ENCODE assay signal across 1 cellular context in genomic region chrX:74195605-74196004, GRCh38.
TF ChIP-seq lines count a peak whose summit lies in the region.

No MANE protein-coding gene starts in this region.

TF ChIP-seq in A549, 52 proteins besides CTCF, POLR2A, EP300 and RAD21 (continued from another document):
- TF ChIP-seq, protein P1, sequence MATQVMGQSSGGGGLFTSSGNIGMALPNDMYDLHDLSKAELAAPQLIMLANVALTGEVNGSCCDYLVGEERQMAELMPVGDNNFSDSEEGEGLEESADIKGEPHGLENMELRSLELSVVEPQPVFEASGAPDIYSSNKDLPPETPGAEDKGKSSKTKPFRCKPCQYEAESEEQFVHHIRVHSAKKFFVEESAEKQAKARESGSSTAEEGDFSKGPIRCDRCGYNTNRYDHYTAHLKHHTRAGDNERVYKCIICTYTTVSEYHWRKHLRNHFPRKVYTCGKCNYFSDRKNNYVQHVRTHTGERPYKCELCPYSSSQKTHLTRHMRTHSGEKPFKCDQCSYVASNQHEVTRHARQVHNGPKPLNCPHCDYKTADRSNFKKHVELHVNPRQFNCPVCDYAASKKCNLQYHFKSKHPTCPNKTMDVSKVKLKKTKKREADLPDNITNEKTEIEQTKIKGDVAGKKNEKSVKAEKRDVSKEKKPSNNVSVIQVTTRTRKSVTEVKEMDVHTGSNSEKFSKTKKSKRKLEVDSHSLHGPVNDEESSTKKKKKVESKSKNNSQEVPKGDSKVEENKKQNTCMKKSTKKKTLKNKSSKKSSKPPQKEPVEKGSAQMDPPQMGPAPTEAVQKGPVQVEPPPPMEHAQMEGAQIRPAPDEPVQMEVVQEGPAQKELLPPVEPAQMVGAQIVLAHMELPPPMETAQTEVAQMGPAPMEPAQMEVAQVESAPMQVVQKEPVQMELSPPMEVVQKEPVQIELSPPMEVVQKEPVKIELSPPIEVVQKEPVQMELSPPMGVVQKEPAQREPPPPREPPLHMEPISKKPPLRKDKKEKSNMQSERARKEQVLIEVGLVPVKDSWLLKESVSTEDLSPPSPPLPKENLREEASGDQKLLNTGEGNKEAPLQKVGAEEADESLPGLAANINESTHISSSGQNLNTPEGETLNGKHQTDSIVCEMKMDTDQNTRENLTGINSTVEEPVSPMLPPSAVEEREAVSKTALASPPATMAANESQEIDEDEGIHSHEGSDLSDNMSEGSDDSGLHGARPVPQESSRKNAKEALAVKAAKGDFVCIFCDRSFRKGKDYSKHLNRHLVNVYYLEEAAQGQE (IDR thresholded peaks at IDR 0.05) = no peak
- TF ChIP-seq PHF8 (IDR thresholded peaks at IDR 0.05; ENCODE audit: borderline replicate concordance, low read depth) (no peak), RNF2 (IDR thresholded peaks at IDR 0.05; ENCODE audit: borderline replicate concordance, low read depth) (no peak)
